In the genomic region with DNA sequence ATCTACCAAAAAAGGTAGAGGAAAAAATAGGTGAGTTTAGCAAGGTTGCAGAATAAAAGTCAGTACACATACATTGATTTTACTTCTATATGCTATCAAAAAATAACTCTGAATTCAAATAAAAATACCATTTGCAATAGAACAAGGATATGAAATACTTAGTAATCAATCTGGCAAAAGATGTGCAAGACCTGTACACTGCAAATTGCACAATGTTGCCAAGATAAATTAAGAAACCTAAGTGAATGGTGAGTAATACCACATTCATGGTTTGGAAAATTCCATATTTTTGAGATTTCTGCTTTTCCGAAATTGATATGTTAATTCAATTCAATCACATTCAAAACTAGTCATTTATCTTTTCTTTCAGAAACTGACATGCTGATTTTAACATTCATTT, we compare ENCODE assay signal across 22 cellular contexts.
"Had no signal": no experiment of that assay in that cellular context is flagged by ENCODE, and none has a peak within 500 bp of the region (broad histone marks: within the 10 kb centered on the region; RNA-seq: fewer than 3 reads in every experiment).

No MANE protein-coding gene starts in this region.

- H3K4me1 ChIP-seq: colonic mucosa, parathyroid adenoma, right lobe of liver, transverse colon had no signal

- H3K79me2 ChIP-seq: parathyroid adenoma had no signal

- ATAC-seq: left colon; right lobe of liver; stimulated activated effector memory CD8-positive, alpha-beta T cell treated with anti-CD3 and anti-CD28 coated beads, Interleukin-12 subunit alpha, Interleukin-12 subunit beta, amount 100 ng/mL, for 72 hours had no signal

- H3K9me3 Mint-ChIP-seq: endodermal cell had no signal

- H3K9ac ChIP-seq: parathyroid adenoma had no signal

- H3K27me3 Mint-ChIP-seq: naive B cell; stimulated activated naive CD8-positive, alpha-beta T cell treated with anti-CD3 and anti-CD28 coated beads, Interleukin-15, Interleukin-2, amounts not matched to agents 100 ng/mL and 50 ng/mL, for 24 hours had no signal

- H3K36me3 ChIP-seq: colonic mucosa, right lobe of liver, thoracic aorta, transverse colon had no signal

- H3K36me3 Mint-ChIP-seq: naive B cell; stimulated activated effector memory CD8-positive, alpha-beta T cell treated with anti-CD3 and anti-CD28 coated beads, Interleukin-12 subunit alpha, Interleukin-12 subunit beta, amount 100 ng/mL, for 72 hours had no signal

- H3K4me3 ChIP-seq: colonic mucosa, lung, right lobe of liver, thoracic aorta, transverse colon had no signal

- DNase-seq: cerebellar nuclear complex; colonic mucosa; effector CD4-positive, alpha-beta T cell; endodermal cell; foreskin melanocyte; hippocampal formation; mesendoderm; naive B cell; retina; right lobe of liver; stimulated activated CD4-positive, alpha-beta T cell treated with anti-CD3 and anti-CD28 coated beads, Interleukin-4, amount 100 ng/mL, for 1 hour; stimulated activated CD8-positive, alpha-beta memory T cell treated with anti-CD3 and anti-CD28 coated beads, Interleukin-4, amount 100 ng/mL, for 48 hours; transverse colon had no signal

- H3K4me3 Mint-ChIP-seq: endodermal cell; naive B cell; nephron; stimulated activated effector memory CD8-positive, alpha-beta T cell treated with anti-CD3 and anti-CD28 coated beads, Interleukin-12 subunit alpha, Interleukin-12 subunit beta, amount 100 ng/mL, for 72 hours; stimulated activated naive CD8-positive, alpha-beta T cell treated with anti-CD3 and anti-CD28 coated beads, Interleukin-15, Interleukin-2, amounts not matched to agents 100 ng/mL and 50 ng/mL, for 24 hours had no signal

- FAIRE-seq: endothelial cell of umbilical vein had no signal

- H3K4me1 Mint-ChIP-seq: naive B cell; stimulated activated effector memory CD8-positive, alpha-beta T cell treated with anti-CD3 and anti-CD28 coated beads, Interleukin-12 subunit alpha, Interleukin-12 subunit beta, amount 100 ng/mL, for 72 hours had no signal

- H3K9me3 ChIP-seq: colonic mucosa, psoas muscle, right lobe of liver, thoracic aorta, transverse colon had no signal

- H3K27ac Mint-ChIP-seq: endodermal cell; naive B cell; nephron; stimulated activated effector memory CD8-positive, alpha-beta T cell treated with anti-CD3 and anti-CD28 coated beads, Interleukin-12 subunit alpha, Interleukin-12 subunit beta, amount 100 ng/mL, for 72 hours; stimulated activated naive CD8-positive, alpha-beta T cell treated with anti-CD3 and anti-CD28 coated beads, Interleukin-15, Interleukin-2, amounts not matched to agents 100 ng/mL and 50 ng/mL, for 24 hours had no signal

- H3K27ac ChIP-seq: colonic mucosa, parathyroid adenoma, psoas muscle, right lobe of liver, thoracic aorta, transverse colon had no signal

- H2AFZ ChIP-seq: parathyroid adenoma had no signal

- H3K27me3 ChIP-seq: colonic mucosa, right lobe of liver, transverse colon had no signal
